In genomic region chr15:98683821-98684220, GRCh38 we compare ENCODE assay signal across 12 cellular contexts. TPM values are rescaled to one million over a fixed set of nuclear protein-coding genes. Genes with fewer than 3 reads are reported as not detected.
DNase-seq lines count a peak whose midpoint lies in the region; ATAC-seq and TF ChIP-seq lines count a peak whose summit lies in the region.
"Had no signal": no experiment of that assay in that cellular context is flagged by ENCODE, and none has a peak within 500 bp of the region (broad histone marks: within the 10 kb centered on the region; RNA-seq: fewer than 3 reads in every experiment).

No MANE protein-coding gene starts in this region.

- DNase-seq in NCI-H82 (lab: John Stamatoyannopoulos, UW) (peak; percentile 88), epithelial cell of esophagus (ENCODE audit: low read depth) (peak; percentile 39), mucosa of descending colon (no peak), type B pancreatic cell (ENCODE audit: extremely low spot score, unreplicated experiment) (no peak), DMS153 (lab: John Stamatoyannopoulos, UW) (no peak), progenitor cell of endocrine pancreas (ENCODE audit: low spot score, unreplicated experiment) (no peak)
- DNase-seq: activated CD4-positive, alpha-beta T cell treated with anti-CD3 and anti-CD28 coated beads, Interleukin-2, amount 50 U/mL, for 48 hours; effector memory CD8-positive, alpha-beta T cell; NCI-H2081 treated with DMSO at 0.1 percent for 48 hours had no signal

- H3K36me3 ChIP-seq in mucosa of descending colon (ENCODE audit: low read depth), result no peaks in the 10 kb centered on the region

- intact Hi-C loops in mucosa of descending colon (cut with DNase I, micrococcal nuclease), result no loop called here

- H3K9me3 Mint-ChIP-seq in type B pancreatic cell, result no peaks in the 10 kb centered on the region
- H3K9me3 Mint-ChIP-seq in progenitor cell of endocrine pancreas (ENCODE audit: low read depth), result no peaks in the 10 kb centered on the region
- H3K9me3 Mint-ChIP-seq: activated T-helper 2 cell treated with anti-CD3 and anti-CD28 coated beads, Interferon-gamma antibody, Interleukin-2, Interleukin-4, amounts not matched to agents 10 μg/mL and 5 μg/mL and 100 μg/mL, durations not matched to agents 14 hours and 24 hours and 36 hours; effector memory CD8-positive, alpha-beta T cell; stimulated activated naive CD8-positive, alpha-beta T cell treated with anti-CD3 and anti-CD28 coated beads, Interleukin-15, Interleukin-2, amounts not matched to agents 100 ng/mL and 50 ng/mL, for 24 hours had no signal

- H3K4me3 ChIP-seq in epithelial cell of esophagus (ENCODE audit: low read length) (no peak overlapping the region), mucosa of descending colon (no peak overlapping the region)

- H3K4me1 Mint-ChIP-seq in type B pancreatic cell (ENCODE audit: unreplicated experiment) (peaks cover 73% of the 10 kb centered on the region), progenitor cell of endocrine pancreas (ENCODE audit: low read depth) (peaks cover 33% of the 10 kb centered on the region)

- H3K4me1 ChIP-seq in mucosa of descending colon (ENCODE audit: low read depth), result peaks cover 22% of the 10 kb centered on the region

- ATAC-seq in mucosa of descending colon, result peak; percentile 23
- no peak for ATAC-seq in HG03139 (IDR thresholded peaks at IDR 0.05; ENCODE audit: unreplicated experiment)
- ATAC-seq: effector memory CD8-positive, alpha-beta T cell had no signal

- peak overlapping the region; percentile 18 for H3K27ac Mint-ChIP-seq in type B pancreatic cell
- no peak overlapping the region for H3K27ac Mint-ChIP-seq in progenitor cell of endocrine pancreas
- H3K27ac Mint-ChIP-seq: activated T-helper 2 cell treated with anti-CD3 and anti-CD28 coated beads, Interferon-gamma antibody, Interleukin-2, Interleukin-4, amounts not matched to agents 10 μg/mL and 5 μg/mL and 100 μg/mL, durations not matched to agents 14 hours and 24 hours and 36 hours; stimulated activated naive CD8-positive, alpha-beta T cell treated with anti-CD3 and anti-CD28 coated beads, Interleukin-15, Interleukin-2, amounts not matched to agents 100 ng/mL and 50 ng/mL, for 24 hours had no signal

- H3K36me3 Mint-ChIP-seq in type B pancreatic cell (peaks cover 10% of the 10 kb centered on the region), progenitor cell of endocrine pancreas (ENCODE audit: insufficient read depth) (no peaks in the 10 kb centered on the region)

- H3K27me3 Mint-ChIP-seq in type B pancreatic cell, result no peaks in the 10 kb centered on the region
- no peaks in the 10 kb centered on the region for H3K27me3 Mint-ChIP-seq in progenitor cell of endocrine pancreas
- H3K27me3 Mint-ChIP-seq: stimulated activated naive CD8-positive, alpha-beta T cell treated with anti-CD3 and anti-CD28 coated beads, Interleukin-15, Interleukin-2, amounts not matched to agents 100 ng/mL and 50 ng/mL, for 24 hours had no signal

- TF ChIP-seq CTCF in epithelial cell of esophagus (IDR thresholded peaks at IDR 0.05; ENCODE audit: insufficient read depth, low read depth, low read length, missing control alignments), result no peak
- TF ChIP-seq CTCF in mucosa of descending colon (IDR thresholded peaks at IDR 0.05), result no peak
- TF ChIP-seq CTCF in type B pancreatic cell (conservative IDR thresholded peaks at IDR 0.05), result no peak
- no peak for TF ChIP-seq CTCF in progenitor cell of endocrine pancreas (IDR thresholded peaks at IDR 0.05; ENCODE audit: unreplicated experiment)

- H3K4me3 Mint-ChIP-seq in type B pancreatic cell, result no peak overlapping the region
- H3K4me3 Mint-ChIP-seq in progenitor cell of endocrine pancreas (ENCODE audit: low read depth), result no peak overlapping the region
- H3K4me3 Mint-ChIP-seq: effector memory CD8-positive, alpha-beta T cell; stimulated activated naive CD8-positive, alpha-beta T cell treated with anti-CD3 and anti-CD28 coated beads, Interleukin-15, Interleukin-2, amounts not matched to agents 100 ng/mL and 50 ng/mL, for 24 hours had no signal

- H3K9me3 ChIP-seq in mucosa of descending colon, result no peaks in the 10 kb centered on the region

RNA-seq across cellular contexts. Expression of gene IGF1R, which starts 35.5 kb away (rescaled TPM):
- total RNA-seq in mucosa of descending colon (10 to 100 TPM; 34.7 to 65.2 (median 47.7) TPM), type B pancreatic cell (ENCODE audit: low replicate concordance) (66.9 and 87.1 TPM in 2 replicates), progenitor cell of endocrine pancreas (106 and 109 TPM in 2 replicates)

Comparison
In these comparisons a context has a peak if more than half of its experiments do, and no peak if none do; other contexts are left out.
1. DNase-seq: peak in NCI-H82 (single experiment) and epithelial cell of esophagus (single experiment); none in mucosa of descending colon (0 of 3), type B pancreatic cell (single experiment), DMS153 (single experiment) and progenitor cell of endocrine pancreas (single experiment).